1 cellular context compared by ENCODE assay signal in the genomic region with DNA sequence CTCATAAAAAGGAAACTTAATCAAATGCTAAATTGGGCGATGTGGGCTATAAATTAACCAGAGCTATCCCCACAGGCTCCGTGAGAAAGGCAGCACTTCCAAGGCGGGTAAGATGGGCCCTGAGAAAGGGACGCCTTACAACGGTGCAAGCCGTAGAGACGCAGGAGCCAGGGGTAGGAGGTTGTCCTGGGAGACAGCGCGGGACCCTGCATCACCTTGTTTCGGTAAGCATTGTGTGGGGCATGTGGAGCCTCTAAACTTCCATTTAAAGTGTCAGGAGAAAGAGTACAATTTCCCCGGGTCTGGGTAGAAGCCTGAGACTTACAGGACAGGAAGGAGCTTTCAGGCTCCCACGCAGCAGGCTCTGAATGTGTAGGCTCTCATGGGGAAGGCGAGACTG.
TF ChIP-seq lines count a peak whose summit lies in the region.

No MANE protein-coding gene starts in this region.

TF ChIP-seq in H1, 55 proteins besides CTCF, POLR2A, EP300 and RAD21:
- no peak for TF ChIP-seq GTF2F1 (IDR thresholded peaks at IDR 0.05; ENCODE audit: borderline replicate concordance, low read depth, low read length)
- no peak for TF ChIP-seq SRF (IDR thresholded peaks at IDR 0.05; ENCODE audit: low read depth, low read length)
- no peak for TF ChIP-seq RNF2 (IDR thresholded peaks at IDR 0.05; ENCODE audit: borderline replicate concordance, low read depth, low read length, missing control alignments, poor library complexity, severe bottlenecking)
- no peak for TF ChIP-seq CBX5 (IDR thresholded peaks at IDR 0.05; ENCODE audit: low read depth, low read length)
- no peak for TF ChIP-seq POLR2AphosphoS5 (IDR thresholded peaks at IDR 0.05; ENCODE audit: low read depth, low read length)
- TF ChIP-seq, protein P1, sequence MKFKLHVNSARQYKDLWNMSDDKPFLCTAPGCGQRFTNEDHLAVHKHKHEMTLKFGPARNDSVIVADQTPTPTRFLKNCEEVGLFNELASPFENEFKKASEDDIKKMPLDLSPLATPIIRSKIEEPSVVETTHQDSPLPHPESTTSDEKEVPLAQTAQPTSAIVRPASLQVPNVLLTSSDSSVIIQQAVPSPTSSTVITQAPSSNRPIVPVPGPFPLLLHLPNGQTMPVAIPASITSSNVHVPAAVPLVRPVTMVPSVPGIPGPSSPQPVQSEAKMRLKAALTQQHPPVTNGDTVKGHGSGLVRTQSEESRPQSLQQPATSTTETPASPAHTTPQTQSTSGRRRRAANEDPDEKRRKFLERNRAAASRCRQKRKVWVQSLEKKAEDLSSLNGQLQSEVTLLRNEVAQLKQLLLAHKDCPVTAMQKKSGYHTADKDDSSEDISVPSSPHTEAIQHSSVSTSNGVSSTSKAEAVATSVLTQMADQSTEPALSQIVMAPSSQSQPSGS (IDR thresholded peaks at IDR 0.05; ENCODE audit: low read length): no peak
- TF ChIP-seq NRF1 (IDR thresholded peaks at IDR 0.05; ENCODE audit: low read depth, low read length): no peak
- TF ChIP-seq SIN3A (conservative IDR thresholded peaks at IDR 0.05 in 1 of 2, IDR thresholded peaks at IDR 0.05 in 1 of 2; ENCODE audit: low read depth in 1 of 2, low read length in 2 of 2): no peak
- no peak for TF ChIP-seq EZH2 (IDR thresholded peaks at IDR 0.05; ENCODE audit: low read depth, low read length, severe bottlenecking)
- TF ChIP-seq, protein P2, sequence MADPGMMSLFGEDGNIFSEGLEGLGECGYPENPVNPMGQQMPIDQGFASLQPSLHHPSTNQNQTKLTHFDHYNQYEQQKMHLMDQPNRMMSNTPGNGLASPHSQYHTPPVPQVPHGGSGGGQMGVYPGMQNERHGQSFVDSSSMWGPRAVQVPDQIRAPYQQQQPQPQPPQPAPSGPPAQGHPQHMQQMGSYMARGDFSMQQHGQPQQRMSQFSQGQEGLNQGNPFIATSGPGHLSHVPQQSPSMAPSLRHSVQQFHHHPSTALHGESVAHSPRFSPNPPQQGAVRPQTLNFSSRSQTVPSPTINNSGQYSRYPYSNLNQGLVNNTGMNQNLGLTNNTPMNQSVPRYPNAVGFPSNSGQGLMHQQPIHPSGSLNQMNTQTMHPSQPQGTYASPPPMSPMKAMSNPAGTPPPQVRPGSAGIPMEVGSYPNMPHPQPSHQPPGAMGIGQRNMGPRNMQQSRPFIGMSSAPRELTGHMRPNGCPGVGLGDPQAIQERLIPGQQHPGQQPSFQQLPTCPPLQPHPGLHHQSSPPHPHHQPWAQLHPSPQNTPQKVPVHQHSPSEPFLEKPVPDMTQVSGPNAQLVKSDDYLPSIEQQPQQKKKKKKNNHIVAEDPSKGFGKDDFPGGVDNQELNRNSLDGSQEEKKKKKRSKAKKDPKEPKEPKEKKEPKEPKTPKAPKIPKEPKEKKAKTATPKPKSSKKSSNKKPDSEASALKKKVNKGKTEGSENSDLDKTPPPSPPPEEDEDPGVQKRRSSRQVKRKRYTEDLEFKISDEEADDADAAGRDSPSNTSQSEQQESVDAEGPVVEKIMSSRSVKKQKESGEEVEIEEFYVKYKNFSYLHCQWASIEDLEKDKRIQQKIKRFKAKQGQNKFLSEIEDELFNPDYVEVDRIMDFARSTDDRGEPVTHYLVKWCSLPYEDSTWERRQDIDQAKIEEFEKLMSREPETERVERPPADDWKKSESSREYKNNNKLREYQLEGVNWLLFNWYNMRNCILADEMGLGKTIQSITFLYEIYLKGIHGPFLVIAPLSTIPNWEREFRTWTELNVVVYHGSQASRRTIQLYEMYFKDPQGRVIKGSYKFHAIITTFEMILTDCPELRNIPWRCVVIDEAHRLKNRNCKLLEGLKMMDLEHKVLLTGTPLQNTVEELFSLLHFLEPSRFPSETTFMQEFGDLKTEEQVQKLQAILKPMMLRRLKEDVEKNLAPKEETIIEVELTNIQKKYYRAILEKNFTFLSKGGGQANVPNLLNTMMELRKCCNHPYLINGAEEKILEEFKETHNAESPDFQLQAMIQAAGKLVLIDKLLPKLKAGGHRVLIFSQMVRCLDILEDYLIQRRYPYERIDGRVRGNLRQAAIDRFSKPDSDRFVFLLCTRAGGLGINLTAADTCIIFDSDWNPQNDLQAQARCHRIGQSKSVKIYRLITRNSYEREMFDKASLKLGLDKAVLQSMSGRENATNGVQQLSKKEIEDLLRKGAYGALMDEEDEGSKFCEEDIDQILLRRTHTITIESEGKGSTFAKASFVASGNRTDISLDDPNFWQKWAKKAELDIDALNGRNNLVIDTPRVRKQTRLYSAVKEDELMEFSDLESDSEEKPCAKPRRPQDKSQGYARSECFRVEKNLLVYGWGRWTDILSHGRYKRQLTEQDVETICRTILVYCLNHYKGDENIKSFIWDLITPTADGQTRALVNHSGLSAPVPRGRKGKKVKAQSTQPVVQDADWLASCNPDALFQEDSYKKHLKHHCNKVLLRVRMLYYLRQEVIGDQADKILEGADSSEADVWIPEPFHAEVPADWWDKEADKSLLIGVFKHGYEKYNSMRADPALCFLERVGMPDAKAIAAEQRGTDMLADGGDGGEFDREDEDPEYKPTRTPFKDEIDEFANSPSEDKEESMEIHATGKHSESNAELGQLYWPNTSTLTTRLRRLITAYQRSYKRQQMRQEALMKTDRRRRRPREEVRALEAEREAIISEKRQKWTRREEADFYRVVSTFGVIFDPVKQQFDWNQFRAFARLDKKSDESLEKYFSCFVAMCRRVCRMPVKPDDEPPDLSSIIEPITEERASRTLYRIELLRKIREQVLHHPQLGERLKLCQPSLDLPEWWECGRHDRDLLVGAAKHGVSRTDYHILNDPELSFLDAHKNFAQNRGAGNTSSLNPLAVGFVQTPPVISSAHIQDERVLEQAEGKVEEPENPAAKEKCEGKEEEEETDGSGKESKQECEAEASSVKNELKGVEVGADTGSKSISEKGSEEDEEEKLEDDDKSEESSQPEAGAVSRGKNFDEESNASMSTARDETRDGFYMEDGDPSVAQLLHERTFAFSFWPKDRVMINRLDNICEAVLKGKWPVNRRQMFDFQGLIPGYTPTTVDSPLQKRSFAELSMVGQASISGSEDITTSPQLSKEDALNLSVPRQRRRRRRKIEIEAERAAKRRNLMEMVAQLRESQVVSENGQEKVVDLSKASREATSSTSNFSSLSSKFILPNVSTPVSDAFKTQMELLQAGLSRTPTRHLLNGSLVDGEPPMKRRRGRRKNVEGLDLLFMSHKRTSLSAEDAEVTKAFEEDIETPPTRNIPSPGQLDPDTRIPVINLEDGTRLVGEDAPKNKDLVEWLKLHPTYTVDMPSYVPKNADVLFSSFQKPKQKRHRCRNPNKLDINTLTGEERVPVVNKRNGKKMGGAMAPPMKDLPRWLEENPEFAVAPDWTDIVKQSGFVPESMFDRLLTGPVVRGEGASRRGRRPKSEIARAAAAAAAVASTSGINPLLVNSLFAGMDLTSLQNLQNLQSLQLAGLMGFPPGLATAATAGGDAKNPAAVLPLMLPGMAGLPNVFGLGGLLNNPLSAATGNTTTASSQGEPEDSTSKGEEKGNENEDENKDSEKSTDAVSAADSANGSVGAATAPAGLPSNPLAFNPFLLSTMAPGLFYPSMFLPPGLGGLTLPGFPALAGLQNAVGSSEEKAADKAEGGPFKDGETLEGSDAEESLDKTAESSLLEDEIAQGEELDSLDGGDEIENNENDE (IDR thresholded peaks at IDR 0.05; ENCODE audit: insufficient replicate concordance, low read length): no peak
- TF ChIP-seq BRCA1 (IDR thresholded peaks at IDR 0.05; ENCODE audit: low read depth, low read length): no peak
- no peak for TF ChIP-seq FOSL1 (IDR thresholded peaks at IDR 0.05; ENCODE audit: insufficient read depth, low read depth, low read length)
- TF ChIP-seq CTBP2 (IDR thresholded peaks at IDR 0.05; ENCODE audit: borderline replicate concordance, insufficient read depth, insufficient read length, low read length): no peak
